9 cellular contexts compared by ENCODE assay signal in the genomic region with DNA sequence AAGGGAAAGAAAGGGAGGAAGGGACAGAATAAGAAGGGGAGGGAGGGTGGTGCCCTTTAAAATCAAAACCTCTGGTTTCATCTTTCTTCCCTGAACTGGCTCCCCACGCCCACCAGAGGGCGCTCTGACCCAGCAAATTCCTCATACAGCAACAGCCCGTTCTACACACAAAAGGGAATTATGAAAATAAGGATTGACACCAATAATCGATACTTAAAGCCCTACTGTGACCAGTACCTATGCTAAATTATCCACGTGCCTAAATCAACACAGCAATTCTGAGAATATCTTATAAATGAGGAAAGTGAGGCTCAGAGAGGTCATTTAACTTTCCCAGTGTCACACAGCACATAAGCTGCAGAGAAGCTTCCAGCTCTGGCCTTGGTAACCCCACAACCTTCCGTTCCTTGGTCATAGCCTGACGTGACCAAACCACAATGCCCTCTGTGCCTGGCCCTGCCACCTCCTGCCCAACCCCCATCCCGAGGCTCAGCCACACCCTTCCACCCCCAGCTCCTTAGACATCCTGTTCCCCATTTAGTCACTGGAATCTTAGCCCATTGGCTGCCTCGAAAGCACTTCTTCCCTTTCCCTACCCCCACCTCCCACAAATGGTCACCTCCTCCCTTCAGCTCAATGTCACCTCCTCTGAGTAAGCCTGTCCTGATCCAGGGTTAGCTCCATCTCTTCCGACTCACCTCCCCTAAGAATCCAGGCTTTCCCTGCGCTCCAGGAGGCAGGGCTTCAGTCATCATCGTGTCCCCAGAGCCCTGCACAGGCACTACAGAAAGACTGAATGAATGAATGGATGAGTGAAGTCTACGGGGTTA. TPM values are rescaled to one million over a fixed set of nuclear protein-coding genes. Genes with fewer than 3 reads are reported as not detected.
DNase-seq lines count a peak whose midpoint lies in the region; ATAC-seq and TF ChIP-seq lines count a peak whose summit lies in the region.
"Had no signal": no experiment of that assay in that cellular context is flagged by ENCODE, and none has a peak within 500 bp of the region (broad histone marks: within the 10 kb centered on the region; RNA-seq: fewer than 3 reads in every experiment).

No MANE protein-coding gene starts in this region.

- TF ChIP-seq CTCF in LNCaP clone FGC (IDR thresholded peaks at IDR 0.05; ENCODE audit: control insufficient read depth, extremely low read depth, insufficient read depth) (peak; percentile 65), retinal pigment epithelial cell (conservative IDR thresholded peaks at IDR 0.05; ENCODE audit: low read depth, low read length) (peak; percentile 93)

- peaks cover 0 to 7% of the 10 kb centered on the region in 2 donors for H3K9me3 Mint-ChIP-seq in activated naive CD4-positive, alpha-beta T cell treated with anti-CD3 and anti-CD28 coated beads, Interleukin-2, amount 50 U/mL, for 72 hours

- peaks cover 5 to 17% of the 10 kb centered on the region in 2 donors for H3K36me3 Mint-ChIP-seq in activated naive CD4-positive, alpha-beta T cell treated with anti-CD3 and anti-CD28 coated beads, Interleukin-2, amount 50 U/mL, for 72 hours

- H3K27ac Mint-ChIP-seq in activated naive CD4-positive, alpha-beta T cell treated with anti-CD3 and anti-CD28 coated beads, Interleukin-2, amount 50 U/mL, for 72 hours: peak overlapping the region; percentile 79 to 86

- DNase-seq in EH (ENCODE audit: low read depth) (peak; percentile 69), LNCaP clone FGC (ENCODE audit: low read depth) (no peak), SKM-1 treated with dmso at 0.1 percent for 144 hours (lab: John Stamatoyannopoulos, UW; ENCODE audit: unreplicated experiment) (peak; percentile 84), Right ventricle myocardium superior (peak; percentile 82), retinal pigment epithelial cell (ENCODE audit: low read depth) (no peak), OCI-M2 (lab: John Stamatoyannopoulos, UW; ENCODE audit: unreplicated experiment) (no peak)
- peak; percentile 78 to 79 for DNase-seq in activated naive CD4-positive, alpha-beta T cell treated with anti-CD3 and anti-CD28 coated beads, Interleukin-2, amount 50 U/mL, for 72 hours (ENCODE audit: low spot score in 2 of 2)

- intact Hi-C loops in Right ventricle myocardium superior (cut with DNase I): loop anchor here (10.0 kb wide), 1 partner anchor 135 kb away; the partner anchor contains the start of gene DACT3

- ATAC-seq in activated naive CD4-positive, alpha-beta T cell treated with anti-CD3 and anti-CD28 coated beads, Interleukin-2, amount 50 U/mL, for 72 hours: peak; percentile 69 to 89
- ATAC-seq in Right ventricle myocardium superior (ENCODE audit: poor library complexity): peak; percentile 80
- ATAC-seq in GM18519 (IDR thresholded peaks at IDR 0.05; ENCODE audit: low FRiP score, unreplicated experiment): no peak

- no peak overlapping the region for H3K4me3 ChIP-seq in LNCaP clone FGC (ENCODE audit: low read depth, low read length)
- H3K4me3 ChIP-seq in retinal pigment epithelial cell (ENCODE audit: low read length): no peak overlapping the region

RNA-seq across cellular contexts. Expression of gene PNMA8B, which starts 34.2 kb away (rescaled TPM):
- under 1 TPM; 0.06 to 0.43 TPM for total RNA-seq in activated naive CD4-positive, alpha-beta T cell treated with anti-CD3 and anti-CD28 coated beads, Interleukin-2, amount 50 U/mL, for 72 hours
- total RNA-seq in Right ventricle myocardium superior: 0.65 TPM

RNA-seq across cellular contexts. Expression of gene PNMA8A, which starts 58.5 kb away (rescaled TPM):
- not detected for total RNA-seq in activated naive CD4-positive, alpha-beta T cell treated with anti-CD3 and anti-CD28 coated beads, Interleukin-2, amount 50 U/mL, for 72 hours
- 7.3 TPM for total RNA-seq in Right ventricle myocardium superior
- total RNA-seq: mononuclear cell had no signal

Comparison
In these comparisons a context has a peak if more than half of its experiments do, and no peak if none do; other contexts are left out.
1. DNase-seq: peak in EH (single experiment), SKM-1 treated with dmso at 0.1 percent for 144 hours (single experiment), activated naive CD4-positive, alpha-beta T cell treated with anti-CD3 and anti-CD28 coated beads, Interleukin-2, amount 50 U/mL, for 72 hours (2 of 2) and Right ventricle myocardium superior (single experiment); none in LNCaP clone FGC (single experiment), retinal pigment epithelial cell (single experiment) and OCI-M2 (single experiment).